30 cellular contexts compared by ENCODE assay signal in genomic region chr13:113049981-113050380, GRCh38. TPM values are rescaled to one million over a fixed set of nuclear protein-coding genes. Genes with fewer than 3 reads are reported as not detected.
DNase-seq lines count a peak whose midpoint lies in the region; ATAC-seq, FAIRE-seq and TF ChIP-seq lines count a peak whose summit lies in the region.
"Had no signal": no experiment of that assay in that cellular context is flagged by ENCODE, and none has a peak within 500 bp of the region (broad histone marks: within the 10 kb centered on the region; RNA-seq: fewer than 3 reads in every experiment).

No MANE protein-coding gene starts in this region.

- TF ChIP-seq CTCF in GM12878 (IDR thresholded peaks at IDR 0.05 in 2 of 3, conservative IDR thresholded peaks at IDR 0.05 in 1 of 3; ENCODE audit: control insufficient read depth in 2 of 3, extremely low read depth in 1 of 3, insufficient read depth in 1 of 3, low read depth in 3 of 3, low read length in 3 of 3) (no peak), stomach (IDR thresholded peaks at IDR 0.05) (no peak)

- SMC1A ChIA-PET in GM12878 (lab: Charles Lee; ENCODE audit: uncharacterized antibody, unreplicated experiment): no interaction called here

- RAD21 ChIA-PET in GM12878 (lab: Charles Lee; ENCODE audit: unreplicated experiment): no interaction called here

- intact Hi-C loops in GM12878 (cut with micrococcal nuclease; ENCODE audit: unreplicated experiment) (no loop called here), stomach (cut with DNase I; ENCODE audit: low total_unique reads) (no loop called here)

- DNase-seq in GM04503 (ENCODE audit: low read depth) (peak; percentile 4), GM12878 (ENCODE audit: low read depth, low spot score) (no peak), H7 (no peak), stomach (no peak)
- DNase-seq in stimulated activated effector memory CD8-positive, alpha-beta T cell treated with anti-CD3 and anti-CD28 coated beads, Interleukin-12 subunit alpha, Interleukin-12 subunit beta, amount 100 ng/mL, for 72 hours (ENCODE audit: low spot score in 2 of 2): no peak
- DNase-seq in activated CD4-positive, alpha-beta T cell treated with anti-CD3 and anti-CD28 coated beads for 4 hours: no peak
- DNase-seq: ACHN; activated CD4-positive, alpha-beta T cell treated with anti-CD3 and anti-CD28 coated beads for 1 hour; activated CD8-positive, alpha-beta T cell treated with anti-CD3 and anti-CD28 coated beads, Interleukin-2, amount 10 ng/mL, durations not matched to agents 7 days and 5 days; HCEC 1CT; NCI-H1417 treated with DMSO at 0.1 percent for 48 hours; NCI-H446; NCI-H774; RPMI8226; stimulated activated naive CD4-positive, alpha-beta T cell treated with Interleukin-2 at 50 U/mL for 16 hours; transverse colon had no signal

- in situ Hi-C loops in GM12878 (cut with MboI): no loop called here

- H3K4me1 Mint-ChIP-seq in stimulated activated effector memory CD8-positive, alpha-beta T cell treated with anti-CD3 and anti-CD28 coated beads, Interleukin-12 subunit alpha, Interleukin-12 subunit beta, amount 100 ng/mL, for 72 hours: no peaks in the 10 kb centered on the region
- H3K4me1 Mint-ChIP-seq: central memory CD8-positive, alpha-beta T cell had no signal

- H3K36me3 ChIP-seq in GM12878 (ENCODE audit: control insufficient read depth in 2 of 2, insufficient read depth in 2 of 2, low read length in 1 of 2): no peaks in the 10 kb centered on the region
- H3K36me3 ChIP-seq in skeletal muscle tissue (ENCODE audit: control insufficient read depth in 3 of 3, insufficient read depth in 3 of 3, low read length in 3 of 3): no peaks in the 10 kb centered on the region
- no peaks in the 10 kb centered on the region for H3K36me3 ChIP-seq in H7 (replicated peaks; ENCODE audit: control insufficient read depth, insufficient read depth, low read length)
- H3K36me3 ChIP-seq in stomach: peaks cover 0 to 53% (median 21%) of the 10 kb centered on the region in 4 donors
- H3K36me3 ChIP-seq: ascending aorta, pancreas, transverse colon had no signal

- H4K20me1 ChIP-seq in GM12878 (ENCODE audit: control insufficient read depth, insufficient read depth): no peaks in the 10 kb centered on the region

- H2AFZ ChIP-seq in GM12878 (ENCODE audit: control insufficient read depth, low read depth, low read length): no peak overlapping the region

- FAIRE-seq in GM12878 (lab: Jason Lieb, UNC): no peak
- FAIRE-seq: kidney, pancreas had no signal

- POLR2A ChIA-PET in GM12878 (lab: Charles Lee): no interaction called here

- no peak for TF ChIP-seq EP300 in GM12878 (IDR thresholded peaks at IDR 0.05; ENCODE audit: borderline replicate concordance in 1 of 2, control insufficient read depth in 1 of 2, low read depth in 2 of 2, low read length in 2 of 2)
- no peak for TF ChIP-seq EP300 in stomach (IDR thresholded peaks at IDR 0.05)

- no peaks in the 10 kb centered on the region for H3K4me1 ChIP-seq in GM12878 (ENCODE audit: control insufficient read depth, insufficient read depth, low read length)
- peaks cover 15 to 29% (median 16%) of the 10 kb centered on the region in 3 donors for H3K4me1 ChIP-seq in skeletal muscle tissue (ENCODE audit: control insufficient read depth in 3 of 3, insufficient read depth in 3 of 3, low read length in 3 of 3)
- H3K4me1 ChIP-seq in stomach: peaks cover 0 to 20% (median 7%) of the 10 kb centered on the region in 4 donors
- H3K4me1 ChIP-seq: pancreas, transverse colon had no signal

- no peak for ATAC-seq in GM12878
- ATAC-seq in stimulated activated effector memory CD8-positive, alpha-beta T cell treated with anti-CD3 and anti-CD28 coated beads, Interleukin-12 subunit alpha, Interleukin-12 subunit beta, amount 100 ng/mL, for 72 hours: no peak
- ATAC-seq: activated CD8-positive, alpha-beta T cell treated with anti-CD3 and anti-CD28 coated beads, Interleukin-2, amount 10 ng/mL, durations not matched to agents 7 days and 5 days; activated naive CD4-positive, alpha-beta T cell treated with anti-CD3 and anti-CD28 coated beads, Interleukin-2, amount 50 U/mL, for 72 hours; mucosa of descending colon; natural killer cell treated with Interleukin-12 subunit alpha and Interleukin-12 subunit beta and Interleukin-15 and Interleukin-18, amount 100 ng/mL, for 72 hours had no signal

- H3K9ac ChIP-seq in GM12878 (ENCODE audit: control insufficient read depth, insufficient read depth, low read length): no peak overlapping the region
- H3K9ac ChIP-seq in skeletal muscle tissue (ENCODE audit: low read depth in 1 of 3, low read length in 3 of 3): peak overlapping the region in 1 of 3 donors; percentile 30

- no peak overlapping the region for H3K27ac Mint-ChIP-seq in stimulated activated effector memory CD8-positive, alpha-beta T cell treated with anti-CD3 and anti-CD28 coated beads, Interleukin-12 subunit alpha, Interleukin-12 subunit beta, amount 100 ng/mL, for 72 hours
- H3K27ac Mint-ChIP-seq: activated CD8-positive, alpha-beta T cell treated with anti-CD3 and anti-CD28 coated beads, Interleukin-2, amount 10 ng/mL, durations not matched to agents 7 days and 5 days; activated naive CD4-positive, alpha-beta T cell treated with anti-CD3 and anti-CD28 coated beads, Interleukin-2, amount 50 U/mL, for 72 hours; activated T-helper 2 cell treated with anti-CD3 and anti-CD28 coated beads, Interferon-gamma antibody, Interleukin-2, Interleukin-4, amounts not matched to agents 10 μg/mL and 5 μg/mL and 100 μg/mL, durations not matched to agents 14 hours and 24 hours and 36 hours; natural killer cell treated with Interleukin-12 subunit alpha and Interleukin-12 subunit beta and Interleukin-15 and Interleukin-18, amount 100 ng/mL, for 72 hours had no signal

- H3K9me3 ChIP-seq in GM12878 (replicated peaks; ENCODE audit: control insufficient read depth, insufficient read depth, low read length) (no peaks in the 10 kb centered on the region), skeletal muscle tissue (ENCODE audit: control insufficient read depth in 3 of 3, low read length in 3 of 3) (no peaks in the 10 kb centered on the region), stomach (no peaks in the 10 kb centered on the region)
- H3K9me3 ChIP-seq: ascending aorta, mucosa of descending colon, pancreas, transverse colon had no signal

- no peaks in the 10 kb centered on the region for H3K36me3 Mint-ChIP-seq in stimulated activated effector memory CD8-positive, alpha-beta T cell treated with anti-CD3 and anti-CD28 coated beads, Interleukin-12 subunit alpha, Interleukin-12 subunit beta, amount 100 ng/mL, for 72 hours
- H3K36me3 Mint-ChIP-seq: activated naive CD4-positive, alpha-beta T cell treated with anti-CD3 and anti-CD28 coated beads, Interleukin-2, amount 50 U/mL, for 72 hours; natural killer cell treated with Interleukin-12 subunit alpha and Interleukin-12 subunit beta and Interleukin-15 and Interleukin-18, amount 100 ng/mL, for 72 hours had no signal

- no TSS peak for BruUV-seq in GM12878 (replicated peaks; lab: Mats Ljungman, UMichigan)

- no peak overlapping the region for H3K4me3 Mint-ChIP-seq in stimulated activated effector memory CD8-positive, alpha-beta T cell treated with anti-CD3 and anti-CD28 coated beads, Interleukin-12 subunit alpha, Interleukin-12 subunit beta, amount 100 ng/mL, for 72 hours
- H3K4me3 Mint-ChIP-seq: activated CD8-positive, alpha-beta T cell treated with anti-CD3 and anti-CD28 coated beads, Interleukin-2, amount 10 ng/mL, durations not matched to agents 7 days and 5 days; central memory CD8-positive, alpha-beta T cell; natural killer cell treated with Interleukin-12 subunit alpha and Interleukin-12 subunit beta and Interleukin-15 and Interleukin-18, amount 100 ng/mL, for 72 hours had no signal

- H3K79me2 ChIP-seq in GM12878 (ENCODE audit: control insufficient read depth, insufficient read depth, low read length): no peaks in the 10 kb centered on the region

- H3K4me2 ChIP-seq in GM12878 (ENCODE audit: control insufficient read depth, insufficient read depth): no peak overlapping the region

- WGBS in GM12878 (ENCODE audit: insufficient coverage, insufficient replicate concordance, low lambda C conversion rate, missing lambda C conversion rate): 64% methylated on average over 7 of the region's 8 CpGs
- 63 to 75% (median 73%) methylated on average over 8 of the region's 8 CpGs for WGBS in stomach, 5 donors

- H3K4me3 ChIP-seq in GM12878 (no peak overlapping the region), skeletal muscle tissue (ENCODE audit: low read length in 3 of 3) (peak overlapping the region in 2 of 3 donors; percentile 10 to 35), H7 (ENCODE audit: insufficient read depth, low read depth, low read length) (no peak overlapping the region), stomach (no peak overlapping the region)
- H3K4me3 ChIP-seq: mucosa of descending colon, pancreas, SK-N-MC, transverse colon had no signal

- H3K27ac ChIP-seq in GM12878 (ENCODE audit: control insufficient read depth, insufficient read depth) (no peak overlapping the region), layer of hippocampus (ENCODE audit: low read depth, low read length) (peak overlapping the region; percentile 33), skeletal muscle tissue (ENCODE audit: low read depth, low read length) (no peak overlapping the region), stomach (no peak overlapping the region)
- H3K27ac ChIP-seq: pancreas, SK-N-MC, transverse colon had no signal

- H3K9me3 Mint-ChIP-seq in stimulated activated effector memory CD8-positive, alpha-beta T cell treated with anti-CD3 and anti-CD28 coated beads, Interleukin-12 subunit alpha, Interleukin-12 subunit beta, amount 100 ng/mL, for 72 hours: no peaks in the 10 kb centered on the region
- H3K9me3 Mint-ChIP-seq: activated naive CD4-positive, alpha-beta T cell treated with anti-CD3 and anti-CD28 coated beads, Interleukin-2, amount 50 U/mL, for 72 hours; activated T-helper 2 cell treated with anti-CD3 and anti-CD28 coated beads, Interferon-gamma antibody, Interleukin-2, Interleukin-4, amounts not matched to agents 10 μg/mL and 5 μg/mL and 100 μg/mL, durations not matched to agents 14 hours and 24 hours and 36 hours; central memory CD8-positive, alpha-beta T cell; natural killer cell treated with Interleukin-12 subunit alpha and Interleukin-12 subunit beta and Interleukin-15 and Interleukin-18, amount 100 ng/mL, for 72 hours had no signal

- H3K27me3 ChIP-seq in GM12878 (replicated peaks in 1 of 2; ENCODE audit: control insufficient read depth in 2 of 2, insufficient read depth in 2 of 2, low read length in 1 of 2) (no peaks in the 10 kb centered on the region; a peak in 1 of 4 replicates), layer of hippocampus (ENCODE audit: control insufficient read depth, insufficient read depth, low read length) (no peaks in the 10 kb centered on the region), skeletal muscle tissue (ENCODE audit: control insufficient read depth in 3 of 3, insufficient read depth in 3 of 3, low read length in 3 of 3) (peaks cover 26 to 47% (median 41%) of the 10 kb centered on the region in 3 donors), H7 (ENCODE audit: control insufficient read depth, insufficient read depth, low read length) (no peaks in the 10 kb centered on the region), stomach (peaks cover 0 to 35% (median 0%) of the 10 kb centered on the region in 3 donors)
- H3K27me3 ChIP-seq: ascending aorta, pancreas had no signal

- CTCF ChIA-PET in GM12878 (lab: Yijun Ruan, JAX): no interaction called here

- TF ChIP-seq RAD21 in GM12878 (IDR thresholded peaks at IDR 0.05; ENCODE audit: insufficient read depth, low read depth, low read length): no peak

- TF ChIP-seq POLR2A in GM12878 (IDR thresholded peaks at IDR 0.05; ENCODE audit: low read depth, low read length) (no peak), stomach (IDR thresholded peaks at IDR 0.05) (no peak)

RNA-seq across cellular contexts. Expression of gene F7, which starts 55.6 kb away (rescaled TPM):
- total RNA-seq in GM12878 (2013; cell fraction: nucleolus; rRNA removed): not detected in 2 replicates
- not detected in 2 replicates for total RNA-seq in GM12878 (2014; rRNA removed)
- total RNA-seq in GM12878 (2014; rRNA removed; fragmentation: Illumina TruSeq; extraction: Trizol): not detected in 2 replicates
- total RNA-seq in GM12878 (2021): not detected in 2 replicates
- not detected for polyA plus RNA-seq in GM12878 (2011; ENCODE audit: low read depth)
- not detected in 2 replicates for polyA plus RNA-seq in GM12878 (2011; rRNA removed)
- polyA plus RNA-seq in GM12878 (2011; cell fraction: cytosol; rRNA removed): not detected in 2 replicates
- not detected in 2 replicates for polyA plus RNA-seq in GM12878 (2011; cell fraction: nucleus; rRNA removed)
- not detected in 2 replicates for polyA plus RNA-seq in GM12878 (2012)
- polyA plus RNA-seq in GM12878 (2014; fragmentation: Illumina TruSeq; extraction: Trizol): not detected in 2 replicates
- polyA plus RNA-seq in GM12878 (2014; fragmentation: Nextera tagmentation; extraction: Ambion mirVana): not detected
- polyA plus RNA-seq in GM12878 (2014; rRNA removed): not detected in 2 replicates
- not detected for polyA plus RNA-seq in GM12878 (2016; fragmentation: Nextera tagmentation; extraction: Ambion mirVana)
- not detected in 2 replicates for polyA minus RNA-seq in GM12878 (2011; rRNA and poly(A)+ RNA removed)
- not detected in 2 replicates for polyA minus RNA-seq in GM12878 (2011; cell fraction: cytosol; rRNA and poly(A)+ RNA removed)
- not detected in 2 replicates for polyA minus RNA-seq in GM12878 (2011; cell fraction: nucleus; rRNA and poly(A)+ RNA removed)
- under 0.01 TPM for total RNA-seq in skeletal muscle tissue
- total RNA-seq in H7 (2014; rRNA removed; shearing (Covaris generic)): 0.28 and 1.5 TPM in 2 replicates
- not detected for total RNA-seq in stomach
- polyA plus RNA-seq in stomach: under 1 TPM in 1 of 3 donors, not detected in 2; 0.10 TPM
- total RNA-seq: activated CD8-positive, alpha-beta T cell treated with anti-CD3 and anti-CD28 coated beads, Interleukin-2, amount 10 ng/mL, durations not matched to agents 7 days and 5 days; activated naive CD4-positive, alpha-beta T cell treated with anti-CD3 and anti-CD28 coated beads, Interleukin-2, amount 50 U/mL, for 72 hours; activated T-helper 2 cell treated with anti-CD3 and anti-CD28 coated beads, Interferon-gamma antibody, Interleukin-2, Interleukin-4, amounts not matched to agents 10 μg/mL and 5 μg/mL and 100 μg/mL, durations not matched to agents 14 hours and 24 hours and 36 hours; lung microvascular endothelial cell; natural killer cell treated with Interleukin-12 subunit alpha and Interleukin-12 subunit beta and Interleukin-15 and Interleukin-18, amount 100 ng/mL, for 72 hours; T-helper 1 cell treated with Interleukin-12 subunit alpha and Interleukin-12 subunit beta and Interleukin-4 antibody, amounts not matched to agents 30 ng/mL and 1 ng/mL, for 36 hours; transverse colon had no signal
- polyA plus RNA-seq: right cardiac atrium had no signal

Comparison
In these comparisons a context has a peak if more than half of its experiments do, and no peak if none do; other contexts are left out.
1. H3K4me3 ChIP-seq: peak in skeletal muscle tissue (2 of 3); none in GM12878 (single experiment), H7 (single experiment) and stomach (0 of 4).